In the genomic region with DNA sequence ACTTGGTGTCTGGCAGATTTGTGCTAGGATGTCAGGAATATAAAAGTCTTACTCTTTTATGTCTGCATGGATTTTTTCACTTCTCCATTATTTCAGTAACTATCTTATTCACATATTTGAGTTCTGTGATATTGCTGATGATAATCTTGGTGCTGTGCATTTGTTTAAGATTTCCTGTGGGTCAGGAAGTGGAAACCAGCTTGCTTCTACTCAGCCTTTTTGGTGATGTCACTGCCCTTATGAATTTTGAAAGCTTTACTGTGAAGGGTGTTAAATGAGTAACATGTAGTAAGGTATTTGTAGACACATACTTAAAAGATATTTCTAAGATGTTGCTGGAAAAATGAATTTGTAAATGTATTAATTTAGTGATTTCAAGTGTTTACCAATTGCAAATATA, we compare ENCODE assay signal across 9 cellular contexts.
DNase-seq lines count a peak whose midpoint lies in the region; ATAC-seq, FAIRE-seq and TF ChIP-seq lines count a peak whose summit lies in the region.
"Had no signal": no experiment of that assay in that cellular context is flagged by ENCODE, and none has a peak within 500 bp of the region (broad histone marks: within the 10 kb centered on the region; RNA-seq: fewer than 3 reads in every experiment).

No MANE protein-coding gene starts in this region.

- FAIRE-seq in bronchial epithelial cell (lab: Jason Lieb, UNC): no peak

- H3K4me3 ChIP-seq in bronchial epithelial cell (ENCODE audit: low read depth, low read length) (no peak overlapping the region), lower leg skin (ENCODE audit: low read depth, poor library complexity, severe bottlenecking) (no peak overlapping the region)
- H3K4me3 ChIP-seq: gastroesophageal sphincter had no signal

- no peak for TF ChIP-seq POLR2A in lower leg skin (IDR thresholded peaks at IDR 0.05)

- DNase-seq in GM13976 (ENCODE audit: low spot score) (peak; percentile 31), bronchial epithelial cell (ENCODE audit: low read depth) (peak; percentile 77), lower leg skin (ENCODE audit: low spot score in 2 of 2) (no peak), Ammon's horn (ENCODE audit: low spot score) (no peak), SK-N-DZ (ENCODE audit: low spot score) (no peak)
- DNase-seq in activated CD8-positive, alpha-beta memory T cell treated with anti-CD3 and anti-CD28 coated beads for 24 hours: no peak

- intact Hi-C loops in lower leg skin (cut with DNase I; ENCODE audit: low total_unique reads): loop anchor here (10.0 kb wide), 1 partner anchor 433 kb away; no protein-coding TSS in a partner anchor

- in situ Hi-C loops in GM13976 (cut with MboI; ENCODE audit: low sequenced_read_pairs, unreplicated experiment): loop anchor here (10.0 to 25.0 kb wide), 2 partner anchors 323 to 445 kb away; a partner anchor contains a TSS

- ATAC-seq in GM19468 (IDR thresholded peaks at IDR 0.05; ENCODE audit: extremely low read depth, unreplicated experiment): peak; percentile 34
- ATAC-seq in HG03196 (IDR thresholded peaks at IDR 0.05; ENCODE audit: unreplicated experiment): peak; percentile 85

- H3K27me3 ChIP-seq in bronchial epithelial cell (ENCODE audit: control insufficient read depth, insufficient read depth, low read length): no peaks in the 10 kb centered on the region

- TF ChIP-seq CTCF in GM13976 (IDR thresholded peaks at IDR 0.05; ENCODE audit: borderline replicate concordance, control extremely low read depth, extremely low read depth, insufficient read depth, missing control alignments): no peak
- TF ChIP-seq CTCF in bronchial epithelial cell (IDR thresholded peaks at IDR 0.05; ENCODE audit: insufficient read depth, low read length, severe bottlenecking): no peak
- no peak for TF ChIP-seq CTCF in lower leg skin (IDR thresholded peaks at IDR 0.05)

- no peaks in the 10 kb centered on the region for H3K36me3 ChIP-seq in bronchial epithelial cell (ENCODE audit: control insufficient read depth, insufficient read depth, low read length)
- H3K36me3 ChIP-seq: gastroesophageal sphincter had no signal

Comparison
In these comparisons a context has a peak if more than half of its experiments do, and no peak if none do; other contexts are left out.
1. DNase-seq: peak in GM13976 (single experiment) and bronchial epithelial cell (single experiment); none in activated CD8-positive, alpha-beta memory T cell treated with anti-CD3 and anti-CD28 coated beads for 24 hours (single experiment), lower leg skin (0 of 2), Ammon's horn (single experiment) and SK-N-DZ (single experiment).